Comparison of ENCODE assay signal across 17 cellular contexts in the genomic region with DNA sequence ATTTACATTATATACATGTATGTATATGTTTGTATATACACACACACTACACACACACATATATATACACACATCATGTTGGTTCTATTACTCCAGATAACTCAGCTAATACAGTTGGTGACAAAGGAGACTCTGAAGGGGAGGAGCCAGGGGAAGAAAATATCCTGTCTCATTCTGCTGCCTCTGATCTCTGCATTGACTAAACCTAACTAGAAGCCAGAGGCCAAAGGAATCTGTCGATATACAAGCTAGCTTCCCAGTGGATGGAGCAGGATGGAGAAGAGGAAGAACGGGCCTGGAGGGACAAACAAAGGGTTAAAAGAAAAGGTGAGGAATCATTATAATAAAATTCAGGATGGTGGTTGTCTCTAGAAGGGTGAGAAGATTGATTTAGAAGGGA. TPM values are rescaled to one million over a fixed set of nuclear protein-coding genes. Genes with fewer than 3 reads are reported as not detected.
"Had no signal": no experiment of that assay in that cellular context is flagged by ENCODE, and none has a peak within 500 bp of the region (broad histone marks: within the 10 kb centered on the region; RNA-seq: fewer than 3 reads in every experiment).

No MANE protein-coding gene starts in this region.

- FAIRE-seq: islet of Langerhans, urothelium cell line had no signal

- H3K9me3 ChIP-seq: esophagus muscularis mucosa, gastrocnemius medialis, sigmoid colon had no signal

- H3K4me3 ChIP-seq: esophagus muscularis mucosa, gastrocnemius medialis, heart right ventricle, sigmoid colon, skin epidermis had no signal

- DNase-seq: effector memory CD4-positive, alpha-beta T cell; gastrocnemius medialis; heart right ventricle; hypothalamus; kidney glomerular epithelial cell; left ventricle myocardium superior; natural killer cell; posterior cingulate gyrus; sigmoid colon; stimulated activated CD4-positive, alpha-beta T cell treated with anti-CD3 and anti-CD28 coated beads, Interleukin-12 subunit alpha, Interleukin-12 subunit beta, amount 100 ng/mL, for 4 hours; stimulated activated naive CD4-positive, alpha-beta T cell treated with Interleukin-2 at 50 U/mL for 16 hours had no signal

- H3K27me3 ChIP-seq: esophagus muscularis mucosa, gastrocnemius medialis, heart right ventricle, sigmoid colon had no signal

- H3K36me3 ChIP-seq: esophagus muscularis mucosa, gastrocnemius medialis, heart right ventricle, sigmoid colon had no signal

- ATAC-seq: gastrocnemius medialis, heart right ventricle, left ventricle myocardium superior had no signal

- H3K27ac ChIP-seq: epithelial cell of prostate, esophagus muscularis mucosa, gastrocnemius medialis, heart right ventricle, sigmoid colon, skin epidermis had no signal

RNA-seq across cellular contexts. Expression of a gene that starts 34.6 kb away (rescaled TPM):
- total RNA-seq: esophagus muscularis mucosa, heart right ventricle, left ventricle myocardium superior, lung microvascular endothelial cell had no signal
